10 cellular contexts compared by ENCODE assay signal in the genomic region with DNA sequence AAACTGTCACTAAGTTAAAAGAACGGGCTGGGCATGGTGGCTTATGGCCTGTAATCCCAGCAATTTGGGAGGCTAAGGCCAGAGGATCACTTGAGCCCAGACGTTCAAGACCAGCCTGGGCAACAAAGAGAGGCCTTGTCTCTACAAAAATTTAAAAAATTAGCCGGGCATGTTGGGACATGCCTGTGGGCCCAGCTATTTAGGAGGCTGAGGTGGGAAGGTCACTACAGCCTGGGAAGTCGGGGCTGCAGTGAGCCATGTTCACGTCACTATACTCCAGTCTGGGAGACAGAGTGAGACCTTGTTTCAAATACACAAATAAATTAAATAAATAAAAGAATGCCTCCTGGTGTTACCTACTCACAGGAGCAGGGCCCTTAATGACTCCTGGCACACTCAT.
DNase-seq lines count a peak whose midpoint lies in the region; TF ChIP-seq lines count a peak whose summit lies in the region.
"Had no signal": no experiment of that assay in that cellular context is flagged by ENCODE, and none has a peak within 500 bp of the region (broad histone marks: within the 10 kb centered on the region; RNA-seq: fewer than 3 reads in every experiment).

No MANE protein-coding gene starts in this region.

- intact Hi-C loops in tibial artery (cut with DNase I; ENCODE audit: low total_unique reads) = no loop called here

- H3K36me3 ChIP-seq in mesodermal cell (ENCODE audit: control insufficient read depth, insufficient read depth, low read length) (no peaks in the 10 kb centered on the region), tibial artery (no peaks in the 10 kb centered on the region)

- WGBS in mesodermal cell (ENCODE audit: insufficient coverage in 2 of 2), 2 experiments = 44 to 54% methylated on average over 3 of the region's 5 CpGs

- no peaks in the 10 kb centered on the region for H3K9me3 ChIP-seq in mesodermal cell (ENCODE audit: control insufficient read depth, low read length)
- H3K9me3 ChIP-seq in tibial artery = no peaks in the 10 kb centered on the region

- H3K4me3 ChIP-seq in choroid plexus epithelial cell (ENCODE audit: low read depth, low read length) = no peak overlapping the region
- H3K4me3 ChIP-seq in mesodermal cell (ENCODE audit: extremely low read depth, insufficient read depth, low read length, poor library complexity, severe bottlenecking) = no peak overlapping the region
- H3K4me3 ChIP-seq in tibial artery = no peak overlapping the region

- peaks cover 40% of the 10 kb centered on the region for H3K4me1 ChIP-seq in mesodermal cell (ENCODE audit: control insufficient read depth, insufficient read depth, low read length, poor library complexity, severe bottlenecking)
- H3K4me1 ChIP-seq in tibial artery = peaks cover 11 to 95% (median 64%) of the 10 kb centered on the region in 4 donors

- DNase-seq in NCI-H526 (lab: John Stamatoyannopoulos, UW) = peak; percentile 15 to 52
- DNase-seq in NCI-H526 treated with DMSO at 0.1 percent for 48 hours (lab: John Stamatoyannopoulos, UW) = no peak
- DNase-seq in choroid plexus epithelial cell (ENCODE audit: low read depth) = peak; percentile 45
- DNase-seq in tibial artery = no peak
- no peak for DNase-seq in GM19240 (ENCODE audit: insufficient read length, low spot score)
- DNase-seq in KG1 (lab: John Stamatoyannopoulos, UW) = no peak
- no peak for DNase-seq in stimulated activated naive CD4-positive, alpha-beta T cell treated with Interleukin-2 at 50 U/mL for 16 hours (lab: John Stamatoyannopoulos, UW)
- DNase-seq: stimulated activated CD4-positive, alpha-beta T cell treated with anti-CD3 and anti-CD28 coated beads, Interleukin-2, amount 100 ng/mL, for 24 hours; T-helper 1 cell had no signal

- TF ChIP-seq CTCF in choroid plexus epithelial cell (conservative IDR thresholded peaks at IDR 0.05; ENCODE audit: low read depth, low read length) (no peak), tibial artery (IDR thresholded peaks at IDR 0.05) (no peak)

- peak overlapping the region; percentile 87 for H3K27ac ChIP-seq in mesodermal cell (ENCODE audit: low read depth, low read length, severe bottlenecking)
- H3K27ac ChIP-seq in tibial artery = peak overlapping the region; percentile 77 to 80

- no peaks in the 10 kb centered on the region for H3K27me3 ChIP-seq in tibial artery

Comparison
In these comparisons a context has a peak if more than half of its experiments do, and no peak if none do; other contexts are left out.
1. DNase-seq: peak in NCI-H526 (2 of 2) and choroid plexus epithelial cell (single experiment); none in NCI-H526 treated with DMSO at 0.1 percent for 48 hours (single experiment), tibial artery (0 of 2), GM19240 (single experiment), KG1 (single experiment) and stimulated activated naive CD4-positive, alpha-beta T cell treated with Interleukin-2 at 50 U/mL for 16 hours (single experiment).